ENCODE assay signal across 15 cellular contexts in the genomic region with DNA sequence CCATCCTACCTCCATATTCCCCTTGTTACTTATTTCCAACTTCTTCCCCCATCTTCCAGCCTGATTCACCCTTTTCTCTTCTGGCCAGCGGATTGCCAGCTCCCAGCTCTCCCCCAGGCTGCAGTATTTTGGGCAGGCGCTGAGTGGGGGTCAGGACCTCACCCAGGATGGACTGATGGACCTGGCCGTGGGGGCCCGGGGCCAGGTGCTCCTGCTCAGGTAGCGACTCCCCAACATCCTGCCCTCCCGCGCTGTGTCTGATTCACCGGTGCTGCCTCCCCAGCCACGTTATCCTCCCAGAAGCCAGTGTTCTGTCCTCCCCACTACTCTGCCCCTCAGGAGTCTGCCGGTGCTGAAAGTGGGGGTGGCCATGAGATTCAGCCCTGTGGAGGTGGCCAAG. TPM values are rescaled to one million over a fixed set of nuclear protein-coding genes. Genes with fewer than 3 reads are reported as not detected.
A peak's percentile ranks its signal among the peaks of the same experiment; 100 is the strongest.
DNase-seq lines count a peak whose midpoint lies in the region; ATAC-seq and TF ChIP-seq lines count a peak whose summit lies in the region.
"Had no signal": no experiment of that assay in that cellular context is flagged by ENCODE, and none has a peak within 500 bp of the region (broad histone marks: within the 10 kb centered on the region; RNA-seq: fewer than 3 reads in every experiment).

No MANE protein-coding gene starts in this region.

- no peaks in the 10 kb centered on the region for H3K9me3 Mint-ChIP-seq in activated CD4-positive, alpha-beta T cell treated with anti-CD3 and anti-CD28 coated beads, Interleukin-2, amount 10 ng/mL, durations not matched to agents 7 days and 5 days
- H3K9me3 Mint-ChIP-seq in natural killer cell treated with Interleukin-12 subunit alpha and Interleukin-12 subunit beta and Interleukin-15 and Interleukin-18, amount 100 ng/mL, for 72 hours: no peaks in the 10 kb centered on the region
- no peaks in the 10 kb centered on the region for H3K9me3 Mint-ChIP-seq in natural killer cell
- H3K9me3 Mint-ChIP-seq: CD4-positive, alpha-beta T cell; CD8-positive, alpha-beta T cell had no signal

- DNase-seq in activated CD4-positive, alpha-beta T cell treated with anti-CD3 and anti-CD28 coated beads, Interleukin-2, amount 10 ng/mL, durations not matched to agents 7 days and 5 days: no peak
- no peak for DNase-seq in activated CD4-positive, alpha-beta T cell treated with anti-CD3 and anti-CD28 coated beads for 4 hours
- DNase-seq in natural killer cell treated with Interleukin-12 subunit alpha and Interleukin-12 subunit beta and Interleukin-15 and Interleukin-18, amount 100 ng/mL, for 72 hours (ENCODE audit: low spot score): peak; percentile 1
- DNase-seq in natural killer cell (no peak), activated T-cell treated with anti-CD3 and anti-CD28 coated beads for 4 hours (no peak)
- DNase-seq: AML-193; Caco-2; Calu3; CD4-positive, alpha-beta T cell; CD8-positive, alpha-beta T cell; DMS79 treated with DMSO at 0.1 percent for 48 hours; GF-D8 had no signal

- peaks cover 18% of the 10 kb centered on the region for H3K4me1 Mint-ChIP-seq in activated CD4-positive, alpha-beta T cell treated with anti-CD3 and anti-CD28 coated beads, Interleukin-2, amount 10 ng/mL, durations not matched to agents 7 days and 5 days
- peaks cover 43 to 49% of the 10 kb centered on the region in 2 donors for H3K4me1 Mint-ChIP-seq in natural killer cell treated with Interleukin-12 subunit alpha and Interleukin-12 subunit beta and Interleukin-15 and Interleukin-18, amount 100 ng/mL, for 72 hours (ENCODE audit: low read depth in 2 of 2)
- peaks cover 56 to 60% of the 10 kb centered on the region in 2 donors for H3K4me1 Mint-ChIP-seq in natural killer cell

- intact Hi-C loops in natural killer cell (cut with micrococcal nuclease): no loop called here

- no peak for TF ChIP-seq CTCF in natural killer cell (IDR thresholded peaks at IDR 0.05)

- no peak for ATAC-seq in natural killer cell treated with Interleukin-12 subunit alpha and Interleukin-12 subunit beta and Interleukin-15 and Interleukin-18, amount 100 ng/mL, for 72 hours
- no peak for ATAC-seq in natural killer cell
- ATAC-seq: A549; CD8-positive, alpha-beta T cell had no signal

- CTCF ChIA-PET in activated CD4-positive, alpha-beta T cell treated with anti-CD3 and anti-CD28 coated beads, Interleukin-2, amount 10 ng/mL, durations not matched to agents 7 days and 5 days (lab: Charles Lee): no interaction called here

- peak overlapping the region; percentile 34 for H3K27ac Mint-ChIP-seq in activated CD4-positive, alpha-beta T cell treated with anti-CD3 and anti-CD28 coated beads, Interleukin-2, amount 10 ng/mL, durations not matched to agents 7 days and 5 days
- H3K27ac Mint-ChIP-seq in natural killer cell treated with Interleukin-12 subunit alpha and Interleukin-12 subunit beta and Interleukin-15 and Interleukin-18, amount 100 ng/mL, for 72 hours: peak overlapping the region in 1 of 2 donors; percentile 1
- H3K27ac Mint-ChIP-seq in natural killer cell: peak overlapping the region in 1 of 2 donors; percentile 39
- H3K27ac Mint-ChIP-seq: B cell; CD4-positive, alpha-beta T cell; CD8-positive, alpha-beta T cell had no signal

- no peaks in the 10 kb centered on the region for H3K36me3 Mint-ChIP-seq in activated CD4-positive, alpha-beta T cell treated with anti-CD3 and anti-CD28 coated beads, Interleukin-2, amount 10 ng/mL, durations not matched to agents 7 days and 5 days (ENCODE audit: low read depth)
- H3K36me3 Mint-ChIP-seq in natural killer cell treated with Interleukin-12 subunit alpha and Interleukin-12 subunit beta and Interleukin-15 and Interleukin-18, amount 100 ng/mL, for 72 hours: no peaks in the 10 kb centered on the region
- no peaks in the 10 kb centered on the region for H3K36me3 Mint-ChIP-seq in natural killer cell
- H3K36me3 Mint-ChIP-seq: CD8-positive, alpha-beta T cell had no signal

- H3K4me3 Mint-ChIP-seq in activated CD4-positive, alpha-beta T cell treated with anti-CD3 and anti-CD28 coated beads, Interleukin-2, amount 10 ng/mL, durations not matched to agents 7 days and 5 days: no peak overlapping the region
- H3K4me3 Mint-ChIP-seq in natural killer cell treated with Interleukin-12 subunit alpha and Interleukin-12 subunit beta and Interleukin-15 and Interleukin-18, amount 100 ng/mL, for 72 hours: no peak overlapping the region
- H3K4me3 Mint-ChIP-seq in natural killer cell: no peak overlapping the region
- H3K4me3 Mint-ChIP-seq: B cell; CD4-positive, alpha-beta T cell; CD8-positive, alpha-beta T cell had no signal

- POLR2A ChIA-PET in activated CD4-positive, alpha-beta T cell treated with anti-CD3 and anti-CD28 coated beads, Interleukin-2, amount 10 ng/mL, durations not matched to agents 7 days and 5 days (lab: Charles Lee): no interaction called here

- H3K27me3 Mint-ChIP-seq in activated CD4-positive, alpha-beta T cell treated with anti-CD3 and anti-CD28 coated beads, Interleukin-2, amount 10 ng/mL, durations not matched to agents 7 days and 5 days: peaks cover 11% of the 10 kb centered on the region
- H3K27me3 Mint-ChIP-seq in natural killer cell treated with Interleukin-12 subunit alpha and Interleukin-12 subunit beta and Interleukin-15 and Interleukin-18, amount 100 ng/mL, for 72 hours: no peaks in the 10 kb centered on the region
- H3K27me3 Mint-ChIP-seq in natural killer cell (ENCODE audit: low read depth in 2 of 2): no peaks in the 10 kb centered on the region
- H3K27me3 Mint-ChIP-seq: CD4-positive, alpha-beta T cell had no signal

RNA-seq across cellular contexts. Expression of gene COX6A2, which starts 15.4 kb away (rescaled TPM):
- total RNA-seq in activated CD4-positive, alpha-beta T cell treated with anti-CD3 and anti-CD28 coated beads, Interleukin-2, amount 10 ng/mL, durations not matched to agents 7 days and 5 days: not detected
- not detected for total RNA-seq in natural killer cell treated with Interleukin-12 subunit alpha and Interleukin-12 subunit beta and Interleukin-15 and Interleukin-18, amount 100 ng/mL, for 72 hours
- total RNA-seq in natural killer cell: not detected
- total RNA-seq: A172; B cell; Caco-2; Calu3; CD4-positive, alpha-beta T cell; CD8-positive, alpha-beta T cell had no signal

RNA-seq across cellular contexts. Expression of gene ITGAD, which starts 19.6 kb away (rescaled TPM):
- not detected for total RNA-seq in activated CD4-positive, alpha-beta T cell treated with anti-CD3 and anti-CD28 coated beads, Interleukin-2, amount 10 ng/mL, durations not matched to agents 7 days and 5 days
- under 1 TPM in 1 of 2 donors, not detected in 1; 0.47 TPM for total RNA-seq in natural killer cell treated with Interleukin-12 subunit alpha and Interleukin-12 subunit beta and Interleukin-15 and Interleukin-18, amount 100 ng/mL, for 72 hours
- total RNA-seq in natural killer cell: 1 to 10 TPM; 1.0 to 2.9 (median 2.2) TPM
- total RNA-seq: A172; B cell; Caco-2; Calu3; CD4-positive, alpha-beta T cell had no signal

RNA-seq across cellular contexts. Expression of gene ZNF843, which starts 29.8 kb away (rescaled TPM):
- under 1 TPM; 0.07 to 0.12 TPM for total RNA-seq in activated CD4-positive, alpha-beta T cell treated with anti-CD3 and anti-CD28 coated beads, Interleukin-2, amount 10 ng/mL, durations not matched to agents 7 days and 5 days
- total RNA-seq in natural killer cell treated with Interleukin-12 subunit alpha and Interleukin-12 subunit beta and Interleukin-15 and Interleukin-18, amount 100 ng/mL, for 72 hours: under 1 TPM in 1 of 2 donors, not detected in 1; 0.17 TPM
- total RNA-seq in natural killer cell: under 1 TPM; 0.14 to 0.50 (median 0.23) TPM
- total RNA-seq: A172; Calu3; CD8-positive, alpha-beta T cell had no signal

RNA-seq across cellular contexts. Expression of gene ARMC5, which starts 46.6 kb away (rescaled TPM):
- total RNA-seq in activated CD4-positive, alpha-beta T cell treated with anti-CD3 and anti-CD28 coated beads, Interleukin-2, amount 10 ng/mL, durations not matched to agents 7 days and 5 days: 10 to 100 TPM; 11.4 to 12.3 TPM
- 10 to 100 TPM; 31.6 to 36.0 TPM for total RNA-seq in natural killer cell treated with Interleukin-12 subunit alpha and Interleukin-12 subunit beta and Interleukin-15 and Interleukin-18, amount 100 ng/mL, for 72 hours
- 10 to 100 TPM; 10.4 to 22.8 (median 16.6) TPM for total RNA-seq in natural killer cell

RNA-seq across cellular contexts. Expression of gene ITGAX, which starts 57.8 kb away (rescaled TPM):
- total RNA-seq in activated CD4-positive, alpha-beta T cell treated with anti-CD3 and anti-CD28 coated beads, Interleukin-2, amount 10 ng/mL, durations not matched to agents 7 days and 5 days: 1 to 10 TPM; 2.9 to 3.1 TPM
- total RNA-seq in natural killer cell treated with Interleukin-12 subunit alpha and Interleukin-12 subunit beta and Interleukin-15 and Interleukin-18, amount 100 ng/mL, for 72 hours: 100 to 1,000 TPM in 1 of 2 donors, 10 to 100 TPM in 1; 62.1 to 124 TPM
- 100 to 1,000 TPM; 224 to 249 (median 233) TPM for total RNA-seq in natural killer cell
- total RNA-seq: Caco-2 had no signal
